In genomic region chr6:151263035-151263434, GRCh38 we compare ENCODE assay signal across 26 cellular contexts. TPM values are rescaled to one million over a fixed set of nuclear protein-coding genes. Genes with fewer than 3 reads are reported as not detected.
DNase-seq lines count a peak whose midpoint lies in the region; ATAC-seq, FAIRE-seq and TF ChIP-seq lines count a peak whose summit lies in the region.
"Had no signal": no experiment of that assay in that cellular context is flagged by ENCODE, and none has a peak within 500 bp of the region (broad histone marks: within the 10 kb centered on the region; RNA-seq: fewer than 3 reads in every experiment).

No MANE protein-coding gene starts in this region.

- H3K36me3 ChIP-seq in HepG2 (replicated peaks in 1 of 2; ENCODE audit: control insufficient read depth in 1 of 2, insufficient read depth in 2 of 2, low read length in 2 of 2) (no peaks in the 10 kb centered on the region), right lobe of liver (no peaks in the 10 kb centered on the region), neuronal stem cell (replicated peaks in 1 of 2; ENCODE audit: control insufficient read depth in 2 of 2, insufficient read depth in 2 of 2, low read length in 2 of 2) (no peaks in the 10 kb centered on the region)
- H3K36me3 ChIP-seq: BE2C, HAP-1 had no signal

- H3K4me3 ChIP-seq in HepG2 (replicated peaks in 1 of 3; ENCODE audit: insufficient read depth in 1 of 3, low read depth in 2 of 3, low read length in 3 of 3) (no peak overlapping the region), right lobe of liver (no peak overlapping the region), neuronal stem cell (ENCODE audit: low read length in 2 of 2) (no peak overlapping the region)
- H3K4me3 ChIP-seq: BLaER1 treated with 17β-estradiol and CSF1 and Interleukin-3, amounts not matched to agents 10 nM and 100 nM; HAP-1 had no signal

- no peak for TF ChIP-seq RAD21 in HepG2 (CRISPR knock-in tag; IDR thresholded peaks at IDR 0.05)

- ATAC-seq in HepG2 (no peak), right lobe of liver (no peak), GM18517 (IDR thresholded peaks at IDR 0.05; ENCODE audit: unreplicated experiment) (no peak)

- H4K20me1 ChIP-seq in HepG2 (ENCODE audit: insufficient read depth, low read length): no peaks in the 10 kb centered on the region

- no peaks in the 10 kb centered on the region for H3K79me1 ChIP-seq in neuronal stem cell (ENCODE audit: low read depth, low read length)

- H2AFZ ChIP-seq in HepG2 (ENCODE audit: low read length): no peak overlapping the region
- H2AFZ ChIP-seq in neuronal stem cell (ENCODE audit: low read length): no peak overlapping the region

- H3K4me1 Mint-ChIP-seq in chondrocyte (ENCODE audit: low read depth) (peaks cover 49% of the 10 kb centered on the region), mesothelial cell of epicardium (peaks cover 46% of the 10 kb centered on the region)
- H3K4me1 Mint-ChIP-seq: CD14-positive monocyte; CD8-positive, alpha-beta memory T cell had no signal

- TF ChIP-seq POLR2A in HepG2 (IDR thresholded peaks at IDR 0.05; ENCODE audit: insufficient read depth in 1 of 2, low read depth in 2 of 2, low read length in 2 of 2) (no peak), right lobe of liver (IDR thresholded peaks at IDR 0.05) (no peak)

- H3K9me3 ChIP-seq in HepG2 (ENCODE audit: low read length) (no peaks in the 10 kb centered on the region), right lobe of liver (no peaks in the 10 kb centered on the region), neuronal stem cell (replicated peaks in 1 of 2; ENCODE audit: control insufficient read depth in 2 of 2, insufficient read depth in 1 of 2, low read depth in 1 of 2, low read length in 2 of 2) (no peaks in the 10 kb centered on the region)
- H3K9me3 ChIP-seq: BE2C; BLaER1 treated with 17β-estradiol and CSF1 and Interleukin-3, amounts not matched to agents 10 nM and 100 nM; HAP-1 had no signal

- H3K9ac ChIP-seq in HepG2 (ENCODE audit: insufficient read depth, low read depth, low read length) (no peak overlapping the region), neuronal stem cell (ENCODE audit: low read depth, low read length, poor library complexity) (no peak overlapping the region)
- H3K9ac ChIP-seq: BLaER1 treated with 17β-estradiol and CSF1 and Interleukin-3, amounts not matched to agents 10 nM and 100 nM had no signal

- H3K4me1 ChIP-seq in HepG2 (ENCODE audit: insufficient read depth, low read length) (peaks cover 14% of the 10 kb centered on the region), right lobe of liver (no peaks in the 10 kb centered on the region), neuronal stem cell (ENCODE audit: control insufficient read depth in 2 of 2, insufficient read depth in 1 of 2, low read depth in 1 of 2, low read length in 2 of 2) (peaks cover under 1 to 4% of the 10 kb centered on the region in 2 donors)
- H3K4me1 ChIP-seq: BE2C had no signal

- H2BK15ac ChIP-seq in neuronal stem cell (ENCODE audit: low read length): no peak overlapping the region

- intact Hi-C loops in HepG2 (cut with micrococcal nuclease; ENCODE audit: unreplicated experiment): no loop called here
- intact Hi-C loops in right lobe of liver (cut with DNase I): no loop called here

- FAIRE-seq in HepG2 (lab: Jason Lieb, UNC): no peak
- FAIRE-seq: A204.1, D721Med, GM12891, GM18507, H54 had no signal

- no peak overlapping the region for H2BK120ac ChIP-seq in neuronal stem cell (ENCODE audit: low read depth, low read length)

- H2AK5ac ChIP-seq in neuronal stem cell (ENCODE audit: low read depth, low read length): no peak overlapping the region

- TF ChIP-seq CTCF in HepG2 (CRISPR knock-in tag; IDR thresholded peaks at IDR 0.05): no peak
- TF ChIP-seq CTCF in right lobe of liver (IDR thresholded peaks at IDR 0.05): no peak
- no peak for TF ChIP-seq CTCF in chondrocyte (IDR thresholded peaks at IDR 0.05)
- no peak for TF ChIP-seq CTCF in mesothelial cell of epicardium (IDR thresholded peaks at IDR 0.05; ENCODE audit: unreplicated experiment)

- H3K27ac ChIP-seq in HepG2 (ENCODE audit: extremely low read length, insufficient read depth, low read length) (no peak overlapping the region), right lobe of liver (no peak overlapping the region), neuronal stem cell (replicated peaks; ENCODE audit: low read length) (no peak overlapping the region)
- H3K27ac ChIP-seq: 22Rv1; BLaER1 treated with 17β-estradiol and CSF1 and Interleukin-3, amounts not matched to agents 10 nM and 100 nM had no signal

- DNase-seq in HepG2 (ENCODE audit: low spot score) (no peak), right lobe of liver (no peak), chondrocyte (ENCODE audit: low spot score) (no peak), mesothelial cell of epicardium (ENCODE audit: low spot score in 2 of 2, unreplicated experiment in 2 of 2) (no peak), NCI-H1105 treated with DMSO at 0.1 percent for 48 hours (lab: John Stamatoyannopoulos, UW) (no peak), neuronal stem cell (ENCODE audit: low spot score) (no peak), AG20443 (ENCODE audit: low spot score) (no peak)
- DNase-seq: AML-193; BE2C; CD4-positive, alpha-beta T cell; CD8-positive, alpha-beta memory T cell; DMS 273 treated with DMSO at 0.1 percent for 48 hours; DMS79; EL; GDM1; GOT3 had no signal

- TF ChIP-seq EP300 in HepG2 (IDR thresholded peaks at IDR 0.05; ENCODE audit: low read depth in 2 of 2, low read length in 2 of 2) (no peak), HepG2 (CRISPR knock-in tag; IDR thresholded peaks at IDR 0.05; ENCODE audit: borderline replicate concordance) (no peak)

- in situ Hi-C loops in HepG2 (cut with HindIII; ENCODE audit: extremely low pct_ligation_motif_present, low pct_unique_long_range_greater_than_20kb): no loop called here

- H2BK5ac ChIP-seq in neuronal stem cell (ENCODE audit: low read length): no peak overlapping the region

- H3K27ac Mint-ChIP-seq in chondrocyte (ENCODE audit: unreplicated experiment) (peak overlapping the region; percentile 43), mesothelial cell of epicardium (peak overlapping the region; percentile 81)
- H3K27ac Mint-ChIP-seq: CD14-positive monocyte; CD4-positive, alpha-beta T cell; CD8-positive, alpha-beta memory T cell had no signal

- CTCF ChIA-PET in HepG2 (lab: Yijun Ruan, JAX; ENCODE audit: low intra/inter-chr PET ratio, low total read pairs): no interaction called here

- POLR2A ChIA-PET in HepG2 (lab: Yijun Ruan, JAX): no interaction called here

- no peak overlapping the region for H3K23ac ChIP-seq in neuronal stem cell (ENCODE audit: low read depth, low read length, poor library complexity)

- H4K8ac ChIP-seq in neuronal stem cell (ENCODE audit: low read depth, low read length): no peak overlapping the region

- no peaks in the 10 kb centered on the region for H3K79me2 ChIP-seq in HepG2 (ENCODE audit: insufficient read depth, low read length)

- no peak overlapping the region for H3K4me3 Mint-ChIP-seq in chondrocyte (ENCODE audit: unreplicated experiment)
- no peak overlapping the region for H3K4me3 Mint-ChIP-seq in mesothelial cell of epicardium
- H3K4me3 Mint-ChIP-seq: CD14-positive monocyte; CD4-positive, alpha-beta T cell; CD8-positive, alpha-beta memory T cell had no signal

- no peak overlapping the region for H3K14ac ChIP-seq in neuronal stem cell (ENCODE audit: low read length)

- WGBS in HepG2 (ENCODE audit: low lambda C conversion rate): 28% methylated on average over 1 of the region's 1 CpG
- 78% methylated on average over 1 of the region's 1 CpG for WGBS in right lobe of liver (ENCODE audit: insufficient coverage, low coverage, low lambda C conversion rate, missing lambda C conversion rate)
- no CpG with 5 or more reads among the region's 1 CpG for WGBS in neuronal stem cell (ENCODE audit: extremely low coverage in 2 of 2, insufficient read length in 2 of 2, insufficient replicate concordance in 1 of 2), 2 donors

- BruUV-seq in HepG2 (replicated peaks; lab: Mats Ljungman, UMichigan): no TSS peak

- H3K4me2 ChIP-seq in HepG2 (ENCODE audit: low read depth, low read length) (no peak overlapping the region), neuronal stem cell (ENCODE audit: insufficient read depth, low read length, poor library complexity, severe bottlenecking) (no peak overlapping the region)
- H3K4me2 ChIP-seq: BLaER1 treated with 17β-estradiol and CSF1 and Interleukin-3, amounts not matched to agents 10 nM and 100 nM had no signal

- no peak overlapping the region for H2BK12ac ChIP-seq in neuronal stem cell (ENCODE audit: low read length)

- no peak overlapping the region for H3K4ac ChIP-seq in neuronal stem cell (ENCODE audit: low read length)

- H4K91ac ChIP-seq in neuronal stem cell (ENCODE audit: low read depth, low read length, poor library complexity): no peak overlapping the region

- H3K27me3 ChIP-seq in HepG2 (ENCODE audit: control insufficient read depth in 1 of 2, insufficient read depth in 2 of 2, low read length in 2 of 2): no peaks in the 10 kb centered on the region
- no peaks in the 10 kb centered on the region for H3K27me3 ChIP-seq in right lobe of liver
- no peaks in the 10 kb centered on the region for H3K27me3 ChIP-seq in neuronal stem cell (ENCODE audit: control insufficient read depth in 3 of 3, insufficient read depth in 3 of 3, low read depth in 1 of 3, low read length in 3 of 3)
- H3K27me3 ChIP-seq: BE2C; BLaER1 treated with 17β-estradiol and CSF1 and Interleukin-3, amounts not matched to agents 10 nM and 100 nM had no signal

- H3K9me3 Mint-ChIP-seq in chondrocyte (ENCODE audit: low read depth) (no peaks in the 10 kb centered on the region), mesothelial cell of epicardium (no peaks in the 10 kb centered on the region)
- H3K9me3 Mint-ChIP-seq: CD4-positive, alpha-beta T cell; CD8-positive, alpha-beta memory T cell had no signal

- H3K36me3 Mint-ChIP-seq in chondrocyte (ENCODE audit: low read depth) (peaks cover 2% of the 10 kb centered on the region), mesothelial cell of epicardium (peaks cover 30% of the 10 kb centered on the region)
- H3K36me3 Mint-ChIP-seq: CD14-positive monocyte; CD8-positive, alpha-beta memory T cell had no signal

- H3K18ac ChIP-seq in neuronal stem cell (ENCODE audit: low read length): no peak overlapping the region

- H3K27me3 Mint-ChIP-seq in chondrocyte (ENCODE audit: low read depth) (no peaks in the 10 kb centered on the region), mesothelial cell of epicardium (ENCODE audit: low read depth) (no peaks in the 10 kb centered on the region)

RNA-seq across cellular contexts. Expression of gene AKAP12, which starts 23.3 kb away (rescaled TPM):
- total RNA-seq in HepG2 (2016; rRNA removed; fragmentation: Illumina TruSeq; extraction: Trizol): 10.6 and 14.9 TPM in 2 replicates
- total RNA-seq in HepG2 (2016; cell fraction: cytosol; rRNA removed; fragmentation: Illumina TruSeq; extraction: Trizol; ENCODE audit: low read depth): 0.61 and 0.71 TPM in 2 replicates
- 10.5 and 13.6 TPM in 2 replicates for total RNA-seq in HepG2 (2016; cell fraction: insoluble cytoplasmic fraction; rRNA removed; fragmentation: Illumina TruSeq; extraction: Trizol)
- total RNA-seq in HepG2 (2016; cell fraction: membrane; rRNA removed; fragmentation: Illumina TruSeq; extraction: Trizol): 2.3 and 2.4 TPM in 2 replicates
- total RNA-seq in HepG2 (2016; cell fraction: nucleus; rRNA removed; fragmentation: Illumina TruSeq; extraction: Trizol): 8.7 and 9.9 TPM in 2 replicates
- 19.0 and 22.6 TPM in 2 replicates for polyA plus RNA-seq in HepG2 (2011; rRNA removed)
- polyA plus RNA-seq in HepG2 (2011; cell fraction: cytosol; rRNA removed): 12.8 and 22.5 TPM in 2 replicates
- polyA plus RNA-seq in HepG2 (2011; cell fraction: nucleus; rRNA removed): 19.6 and 24.6 TPM in 2 replicates
- polyA plus RNA-seq in HepG2 (2012): 22.6 and 27.8 TPM in 2 replicates
- 0.62 and 0.64 TPM in 2 replicates for polyA plus RNA-seq in HepG2 (2016; cell fraction: cytosol; fragmentation: Illumina TruSeq; extraction: Trizol; ENCODE audit: low read depth)
- 9.6 and 10.2 TPM in 2 replicates for polyA plus RNA-seq in HepG2 (2016; cell fraction: insoluble cytoplasmic fraction; fragmentation: Illumina TruSeq; extraction: Trizol; ENCODE audit: low read depth)
- polyA plus RNA-seq in HepG2 (2016; cell fraction: membrane; fragmentation: Illumina TruSeq; extraction: Trizol; ENCODE audit: low read depth): 0.62 and 0.70 TPM in 2 replicates
- 11.6 and 13.0 TPM in 2 replicates for polyA plus RNA-seq in HepG2 (2016; cell fraction: nucleus; fragmentation: Illumina TruSeq; extraction: Trizol; ENCODE audit: insufficient read depth, low read depth)
- 2.0 and 6.0 TPM in 2 replicates for polyA minus RNA-seq in HepG2 (2011; rRNA and poly(A)+ RNA removed; ENCODE audit: low replicate concordance)
- polyA minus RNA-seq in HepG2 (2011; cell fraction: cytosol; rRNA and poly(A)+ RNA removed): 31.8 and 49.5 TPM in 2 replicates
- 15.5 and 26.4 TPM in 2 replicates for polyA minus RNA-seq in HepG2 (2011; cell fraction: nucleus; rRNA and poly(A)+ RNA removed)
- total RNA-seq in right lobe of liver: 10 to 100 TPM in 5 of 6 experiments, 1 to 10 TPM in 1; 2.1 to 38.4 (median 23.0) TPM
- 75.5 to 184 TPM (median 176 TPM) in 3 replicates for total RNA-seq in chondrocyte
- 736 to 747 TPM (median 737 TPM) in 3 replicates for total RNA-seq in mesothelial cell of epicardium
- polyA plus RNA-seq in neuronal stem cell (2013, experiment 1 of 2): 25.6 TPM
- polyA plus RNA-seq in neuronal stem cell (2013, experiment 2 of 2): 25.6 TPM
- polyA plus RNA-seq: CD14-positive monocyte had no signal
